ENCODE assay signal across 13 cellular contexts in the genomic region with DNA sequence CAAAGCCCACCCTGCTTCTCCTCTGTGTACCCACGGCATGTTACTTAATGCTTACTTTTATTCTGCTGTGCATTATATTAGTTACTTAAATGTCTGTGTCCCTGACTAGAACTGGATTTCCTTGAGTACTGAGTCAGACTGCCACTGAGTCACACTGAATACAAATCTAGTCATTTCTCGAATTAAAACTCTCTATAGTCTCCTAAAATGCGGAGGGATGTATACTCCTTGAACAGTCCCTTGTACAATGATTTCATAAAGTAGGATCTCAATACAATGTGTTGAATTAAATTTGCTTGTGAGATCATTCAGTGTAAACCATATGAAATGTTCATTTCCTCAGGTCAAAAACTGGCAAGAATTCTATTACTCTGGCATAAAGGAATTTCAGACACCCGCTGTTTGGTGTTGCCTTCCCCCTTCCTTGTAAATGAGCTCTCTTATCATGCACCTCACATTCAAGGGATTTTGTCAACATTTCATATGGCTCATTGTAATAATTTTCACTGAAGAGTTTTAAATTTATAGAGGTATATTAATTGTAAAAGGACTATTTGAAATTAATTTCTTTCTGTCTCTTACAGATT. TPM values are rescaled to one million over a fixed set of nuclear protein-coding genes. Genes with fewer than 3 reads are reported as not detected.
DNase-seq lines count a peak whose midpoint lies in the region; ATAC-seq, FAIRE-seq and TF ChIP-seq lines count a peak whose summit lies in the region.
"Had no signal": no experiment of that assay in that cellular context is flagged by ENCODE, and none has a peak within 500 bp of the region (broad histone marks: within the 10 kb centered on the region; RNA-seq: fewer than 3 reads in every experiment).

No MANE protein-coding gene starts in this region.

- no peaks in the 10 kb centered on the region for H3K36me3 ChIP-seq in skeletal muscle satellite cell (ENCODE audit: insufficient read depth, low read length)
- no peaks in the 10 kb centered on the region for H3K36me3 ChIP-seq in kidney (ENCODE audit: control insufficient read depth in 1 of 2, insufficient read depth in 2 of 2, low read length in 2 of 2)
- H3K36me3 ChIP-seq: adrenal gland, upper lobe of right lung had no signal

- H3K4me3 ChIP-seq in choroid plexus epithelial cell (ENCODE audit: low read depth, low read length) (no peak overlapping the region), skeletal muscle satellite cell (ENCODE audit: low read length) (no peak overlapping the region), kidney (ENCODE audit: low read length in 2 of 2) (no peak overlapping the region)
- H3K4me3 ChIP-seq: adrenal gland, skin epidermis, upper lobe of right lung had no signal

- H3K9ac ChIP-seq in skeletal muscle satellite cell (ENCODE audit: low read depth, low read length) (no peak overlapping the region), kidney (ENCODE audit: low read length in 2 of 2) (no peak overlapping the region)

- H3K27me3 ChIP-seq in skeletal muscle satellite cell (ENCODE audit: control insufficient read depth, insufficient read depth, low read length) = no peaks in the 10 kb centered on the region
- H3K27me3 ChIP-seq: adrenal gland, upper lobe of right lung had no signal

- no peak overlapping the region for H3K27ac ChIP-seq in kidney (ENCODE audit: low read depth in 2 of 2, low read length in 2 of 2)
- H3K27ac ChIP-seq: adrenal gland, skin epidermis, upper lobe of right lung had no signal

- DNase-seq in activated naive CD4-positive, alpha-beta T cell treated with anti-CD3 and anti-CD28 coated beads, Interleukin-2, amount 50 U/mL, for 72 hours (ENCODE audit: low spot score in 2 of 2) = no peak
- no peak for DNase-seq in activated naive CD4-positive, alpha-beta T cell treated with anti-CD3 and anti-CD28 coated beads, Interleukin-2, amount 50 U/mL, for 16 hours
- DNase-seq in M059J (ENCODE audit: low read depth) (peak; percentile 26), choroid plexus epithelial cell (ENCODE audit: low read depth) (peak; percentile 71), kidney (no peak), RPMI8226 (no peak), HuH-7.5 (ENCODE audit: low spot score) (no peak)
- DNase-seq: activated CD4-positive, alpha-beta memory T cell treated with anti-CD3 and anti-CD28 coated beads, Interleukin-2, amount 10 ng/mL, durations not matched to agents 7 days and 5 days; adrenal gland; upper lobe of right lung had no signal

- H3K4me2 ChIP-seq in skeletal muscle satellite cell (ENCODE audit: low read length) = peak overlapping the region; percentile 54

- FAIRE-seq in kidney (lab: Jason Lieb, UNC) = no peak
- FAIRE-seq: endometrium had no signal

- ATAC-seq in activated naive CD4-positive, alpha-beta T cell treated with anti-CD3 and anti-CD28 coated beads, Interleukin-2, amount 50 U/mL, for 72 hours = peak; percentile 95 to 100
- ATAC-seq: upper lobe of right lung had no signal

- no peaks in the 10 kb centered on the region for H3K9me3 Mint-ChIP-seq in activated naive CD4-positive, alpha-beta T cell treated with anti-CD3 and anti-CD28 coated beads, Interleukin-2, amount 50 U/mL, for 72 hours
- H3K9me3 Mint-ChIP-seq: activated CD4-positive, alpha-beta memory T cell treated with anti-CD3 and anti-CD28 coated beads, Interleukin-2, amount 10 ng/mL, durations not matched to agents 7 days and 5 days had no signal

- intact Hi-C loops in kidney (cut with DNase I) = no loop called here

- H3K27ac Mint-ChIP-seq in activated naive CD4-positive, alpha-beta T cell treated with anti-CD3 and anti-CD28 coated beads, Interleukin-2, amount 50 U/mL, for 72 hours = peak overlapping the region in 1 of 2 donors; percentile 6
- H3K27ac Mint-ChIP-seq: activated CD4-positive, alpha-beta memory T cell treated with anti-CD3 and anti-CD28 coated beads, Interleukin-2, amount 10 ng/mL, durations not matched to agents 7 days and 5 days had no signal

- TF ChIP-seq CTCF in choroid plexus epithelial cell (conservative IDR thresholded peaks at IDR 0.05; ENCODE audit: low read depth, low read length) (no peak), kidney (IDR thresholded peaks at IDR 0.05; ENCODE audit: borderline replicate concordance, extremely low read depth, insufficient read depth) (no peak)

- H3K4me1 ChIP-seq in skeletal muscle satellite cell (ENCODE audit: control insufficient read depth, insufficient read depth, low read length) (peaks cover 9% of the 10 kb centered on the region), kidney (ENCODE audit: control insufficient read depth in 1 of 2, insufficient read depth in 1 of 2, low read depth in 1 of 2, low read length in 2 of 2) (no peaks in the 10 kb centered on the region)
- H3K4me1 ChIP-seq: adrenal gland, upper lobe of right lung had no signal

- no peaks in the 10 kb centered on the region for H3K36me3 Mint-ChIP-seq in activated naive CD4-positive, alpha-beta T cell treated with anti-CD3 and anti-CD28 coated beads, Interleukin-2, amount 50 U/mL, for 72 hours

- H3K9me3 ChIP-seq in skeletal muscle satellite cell (replicated peaks; ENCODE audit: low read length) = no peaks in the 10 kb centered on the region
- H3K9me3 ChIP-seq in kidney (ENCODE audit: control insufficient read depth in 1 of 2, low read length in 2 of 2) = no peaks in the 10 kb centered on the region
- H3K9me3 ChIP-seq: adrenal gland, upper lobe of right lung had no signal

RNA-seq across cellular contexts. Expression of a gene that starts 17.4 kb away (rescaled TPM):
- total RNA-seq in activated naive CD4-positive, alpha-beta T cell treated with anti-CD3 and anti-CD28 coated beads, Interleukin-2, amount 50 U/mL, for 72 hours = 1 to 10 TPM; 1.6 to 2.6 TPM
- not detected in 2 replicates for total RNA-seq in M059J (2014; rRNA removed; shearing (Covaris generic))
- 5.0 and 5.6 TPM in 2 replicates for total RNA-seq in skeletal muscle satellite cell (2012; rRNA removed)
- 2.9 TPM for total RNA-seq in kidney
- polyA plus RNA-seq in kidney (ENCODE audit: insufficient read depth, low read depth, low replicate concordance) = 1.9 TPM

Comparison
In these comparisons a context has a peak if more than half of its experiments do, and no peak if none do; other contexts are left out.
1. DNase-seq: peak in M059J (single experiment) and choroid plexus epithelial cell (single experiment); none in activated naive CD4-positive, alpha-beta T cell treated with anti-CD3 and anti-CD28 coated beads, Interleukin-2, amount 50 U/mL, for 72 hours (0 of 2), activated naive CD4-positive, alpha-beta T cell treated with anti-CD3 and anti-CD28 coated beads, Interleukin-2, amount 50 U/mL, for 16 hours (single experiment), kidney (single experiment), RPMI8226 (single experiment) and HuH-7.5 (single experiment).